Comparison of ENCODE assay signal across 23 cellular contexts in genomic region chr2:241203218-241204009, GRCh38. TPM values are rescaled to one million over a fixed set of nuclear protein-coding genes. Genes with fewer than 3 reads are reported as not detected.
"Had no signal": no experiment of that assay in that cellular context is flagged by ENCODE, and none has a peak within 500 bp of the region (broad histone marks: within the 10 kb centered on the region; RNA-seq: fewer than 3 reads in every experiment).

No MANE protein-coding gene starts in this region.

- H3K27ac Mint-ChIP-seq: naive thymus-derived CD4-positive, alpha-beta T cell; progenitor cell of endocrine pancreas; stimulated activated effector memory CD8-positive, alpha-beta T cell treated with anti-CD3 and anti-CD28 coated beads, Interleukin-12 subunit alpha, Interleukin-12 subunit beta, amount 100 ng/mL, for 72 hours; stimulated activated naive CD8-positive, alpha-beta T cell treated with anti-CD3 and anti-CD28 coated beads, Interleukin-15, Interleukin-2, amounts not matched to agents 100 ng/mL and 50 ng/mL, for 24 hours had no signal

- H3K36me3 Mint-ChIP-seq: naive thymus-derived CD4-positive, alpha-beta T cell; stimulated activated effector memory CD8-positive, alpha-beta T cell treated with anti-CD3 and anti-CD28 coated beads, Interleukin-12 subunit alpha, Interleukin-12 subunit beta, amount 100 ng/mL, for 72 hours had no signal

- H3K4me1 ChIP-seq: parathyroid adenoma, sigmoid colon, suprapubic skin, transverse colon, upper lobe of right lung, uterus had no signal

- H3K27me3 ChIP-seq: hepatocyte, left lung, sigmoid colon, suprapubic skin, transverse colon, upper lobe of right lung, uterus had no signal

- H3K36me3 ChIP-seq: left lung, sigmoid colon, suprapubic skin, transverse colon, upper lobe of right lung, uterus had no signal

- H3K4me1 Mint-ChIP-seq: naive thymus-derived CD4-positive, alpha-beta T cell; stimulated activated effector memory CD8-positive, alpha-beta T cell treated with anti-CD3 and anti-CD28 coated beads, Interleukin-12 subunit alpha, Interleukin-12 subunit beta, amount 100 ng/mL, for 72 hours had no signal

- H3K79me2 ChIP-seq: hepatocyte, parathyroid adenoma had no signal

- DNase-seq: cortex of kidney; effector CD4-positive, alpha-beta T cell; head of caudate nucleus; kidney; mesendoderm; midbrain; naive thymus-derived CD4-positive, alpha-beta T cell; sigmoid colon; stimulated activated CD4-positive, alpha-beta T cell treated with anti-CD3 and anti-CD28 coated beads, Interleukin-2, amount 100 ng/mL, for 24 hours; stimulated activated CD4-positive, alpha-beta T cell treated with anti-CD3 and anti-CD28 coated beads, Interleukin-4, amount 100 ng/mL, for 24 hours; transverse colon; upper lobe of right lung; uterus had no signal

- H3K27me3 Mint-ChIP-seq: naive thymus-derived CD4-positive, alpha-beta T cell; progenitor cell of endocrine pancreas; stimulated activated naive CD8-positive, alpha-beta T cell treated with anti-CD3 and anti-CD28 coated beads, Interleukin-15, Interleukin-2, amounts not matched to agents 100 ng/mL and 50 ng/mL, for 24 hours had no signal

- H3K9me3 Mint-ChIP-seq: naive thymus-derived CD4-positive, alpha-beta T cell; stimulated activated effector memory CD8-positive, alpha-beta T cell treated with anti-CD3 and anti-CD28 coated beads, Interleukin-12 subunit alpha, Interleukin-12 subunit beta, amount 100 ng/mL, for 72 hours; stimulated activated naive CD8-positive, alpha-beta T cell treated with anti-CD3 and anti-CD28 coated beads, Interleukin-15, Interleukin-2, amounts not matched to agents 100 ng/mL and 50 ng/mL, for 24 hours had no signal

- ATAC-seq: left lung; stimulated activated effector memory CD8-positive, alpha-beta T cell treated with anti-CD3 and anti-CD28 coated beads, Interleukin-12 subunit alpha, Interleukin-12 subunit beta, amount 100 ng/mL, for 72 hours; upper lobe of right lung had no signal

- H3K4me3 Mint-ChIP-seq: stimulated activated effector memory CD8-positive, alpha-beta T cell treated with anti-CD3 and anti-CD28 coated beads, Interleukin-12 subunit alpha, Interleukin-12 subunit beta, amount 100 ng/mL, for 72 hours; stimulated activated naive CD8-positive, alpha-beta T cell treated with anti-CD3 and anti-CD28 coated beads, Interleukin-15, Interleukin-2, amounts not matched to agents 100 ng/mL and 50 ng/mL, for 24 hours had no signal

- FAIRE-seq: frontal cortex, kidney had no signal

- H3K9me3 ChIP-seq: left lung, sigmoid colon, suprapubic skin, transverse colon, upper lobe of right lung, uterus had no signal

- H3K4me2 ChIP-seq: hepatocyte had no signal

- H3K9ac ChIP-seq: parathyroid adenoma had no signal

- H2AFZ ChIP-seq: hepatocyte, parathyroid adenoma had no signal

- H3K4me3 ChIP-seq: hepatocyte, left lung, sigmoid colon, suprapubic skin, transverse colon, upper lobe of right lung, uterus had no signal

- H3K27ac ChIP-seq: hepatocyte, left lung, parathyroid adenoma, sigmoid colon, suprapubic skin, transverse colon, upper lobe of right lung, uterus had no signal

RNA-seq across cellular contexts. Expression of gene ANO7, which starts 14.9 kb away (rescaled TPM):
- total RNA-seq: skeletal muscle tissue had no signal
- polyA plus RNA-seq: neural cell had no signal
